In the genomic region with DNA sequence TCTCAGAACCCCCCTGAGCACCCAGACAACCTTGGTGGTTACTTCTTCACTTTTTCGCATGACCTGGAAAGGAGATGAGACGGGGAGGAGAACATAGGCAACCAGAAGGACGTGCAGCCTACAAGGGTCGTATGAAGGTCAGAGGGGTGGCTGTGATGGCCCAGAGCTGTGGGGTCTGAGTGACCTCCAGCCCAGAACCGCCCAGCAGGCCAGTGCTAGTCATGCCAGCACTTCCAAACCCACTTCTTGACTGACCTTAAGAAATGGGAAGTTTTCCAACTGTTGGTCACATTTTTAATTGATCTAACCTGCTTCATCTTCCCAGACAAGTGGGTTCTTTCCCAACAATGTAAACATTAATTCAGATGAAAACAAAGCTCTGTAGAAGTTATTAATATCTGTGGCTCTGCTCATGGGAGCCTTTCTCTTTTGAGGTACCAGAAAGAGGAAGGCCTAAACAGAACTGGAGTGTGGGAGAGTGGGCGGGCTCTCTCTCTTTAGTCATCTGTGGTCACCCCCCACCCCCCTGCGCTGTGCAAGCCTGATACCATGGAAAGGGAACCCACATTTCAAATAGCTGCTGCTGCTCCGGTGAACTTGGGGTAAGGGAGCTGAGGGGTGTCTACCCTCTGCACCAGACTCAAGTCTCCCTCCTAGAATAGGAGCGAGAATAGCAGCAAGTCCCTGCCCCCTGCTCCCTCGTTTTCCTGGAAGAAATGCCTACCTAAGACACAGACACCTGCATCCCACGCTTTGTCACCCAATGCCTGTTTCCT, we compare ENCODE assay signal across 1 cellular context.
TF ChIP-seq lines count a peak whose summit lies in the region.

No MANE protein-coding gene starts in this region.

TF ChIP-seq in H1, 55 proteins besides CTCF, POLR2A, EP300 and RAD21 (continued from another document):
- TF ChIP-seq E2F6 (IDR thresholded peaks at IDR 0.05) (no peak), TAF7 (optimal IDR thresholded peaks at IDR 0.05; ENCODE audit: borderline replicate concordance, low read depth, low read length) (no peak), SAP30 (IDR thresholded peaks at IDR 0.05; ENCODE audit: insufficient read depth, insufficient replicate concordance, low read length) (no peak)
TF ChIP-seq in H1: peak in this region for 0.
